In genomic region chr15:40044717-40045571, GRCh38 we compare ENCODE assay signal across 8 cellular contexts. TPM values are rescaled to one million over a fixed set of nuclear protein-coding genes. Genes with fewer than 3 reads are reported as not detected.
DNase-seq lines count a peak whose midpoint lies in the region; ATAC-seq and TF ChIP-seq lines count a peak whose summit lies in the region.

No MANE protein-coding gene starts in this region.

- H2AFZ ChIP-seq in GM23338 (peak overlapping the region; percentile 64), Karpas-422 (ENCODE audit: low read length) (no peak overlapping the region)

- TF ChIP-seq EP300 in ovary (IDR thresholded peaks at IDR 0.05) = no peak

- peak overlapping the region; percentile 75 for H3K4me2 ChIP-seq in GM23338
- peak overlapping the region; percentile 54 for H3K4me2 ChIP-seq in Karpas-422 (ENCODE audit: low read depth, low read length, poor library complexity, severe bottlenecking)

- DNase-seq in ELF-1 (ENCODE audit: low read depth, low spot score) (peak; percentile 87), GM23338 (ENCODE audit: low spot score) (peak; percentile 88), Karpas-422 (peak; percentile 89), RWPE1 (ENCODE audit: low spot score) (peak; percentile 86), germinal center (ENCODE audit: low spot score) (peak; percentile 87), ovary (peak; percentile 84 to 90 (median 89)), thoracic aorta (ENCODE audit: low spot score) (peak; percentile 74)
- peak; percentile 94 for DNase-seq in activated effector memory CD4-positive, alpha-beta T cell treated with anti-CD3 and anti-CD28 coated beads, Interleukin-2, amount 50 U/mL, for 16 hours

- H4K20me1 ChIP-seq in GM23338 (replicated peaks; ENCODE audit: insufficient read depth) (no peaks in the 10 kb centered on the region), Karpas-422 (ENCODE audit: insufficient read depth, low read depth, low read length) (no peaks in the 10 kb centered on the region)

- no peak for TF ChIP-seq POLR2A in ovary (IDR thresholded peaks at IDR 0.05)

- ATAC-seq in GM23338 = peak; percentile 98
- ATAC-seq in thoracic aorta (ENCODE audit: insufficient number of reproducible peaks, low FRiP score, low read depth) = peak; percentile 83

- H3K4me3 Mint-ChIP-seq in GM23338 = peak overlapping the region; percentile 61

- no peak overlapping the region for H3K27ac ChIP-seq in GM23338 (ENCODE audit: low read depth)
- H3K27ac ChIP-seq in Karpas-422 (ENCODE audit: low read length) = no peak overlapping the region
- H3K27ac ChIP-seq in RWPE1 = peak overlapping the region; percentile 61
- peak overlapping the region; percentile 7 to 59 for H3K27ac ChIP-seq in ovary
- H3K27ac ChIP-seq in thoracic aorta = peak overlapping the region in 1 of 2 donors; percentile 31

- H3K4me3 ChIP-seq in GM23338 (peak overlapping the region; percentile 48), Karpas-422 (ENCODE audit: low read length) (0 out of 2 replicates have a peak overlapping the region, but pooled peaks have one; percentile 11), ovary (no peak overlapping the region), thoracic aorta (peak overlapping the region; percentile 28)

- H3K27ac Mint-ChIP-seq in GM23338 = no peak overlapping the region

- H3K27me3 ChIP-seq in GM23338 (ENCODE audit: insufficient read depth) (no peaks in the 10 kb centered on the region), Karpas-422 (ENCODE audit: low read length) (no peaks in the 10 kb centered on the region), ovary (no peaks in the 10 kb centered on the region), thoracic aorta (replicated peaks; ENCODE audit: insufficient read depth) (no peaks in the 10 kb centered on the region)

- CTCF ChIA-PET in RWPE1 (lab: Yijun Ruan, JAX) = interaction anchor here (0.5 to 3.8 kb wide), 17 partner anchors 9 to 230 kb away, joined by 3 to 23 read pairs (median 3); no protein-coding TSS in a partner anchor

- H3K27me3 Mint-ChIP-seq in GM23338 (ENCODE audit: insufficient read depth, low read depth, poor library complexity) = peaks cover 6% of the 10 kb centered on the region

- H3K9me3 Mint-ChIP-seq in GM23338 = no peaks in the 10 kb centered on the region

- H3K79me2 ChIP-seq in GM23338 (replicated peaks; ENCODE audit: insufficient read depth) (no peaks in the 10 kb centered on the region), Karpas-422 (ENCODE audit: low read length) (0 out of 2 replicates have a peak, but pooled peaks cover 5% of the 10 kb centered on the region)

- peak; percentile 83 to 100 for TF ChIP-seq CTCF in GM23338 (conservative IDR thresholded peaks at IDR 0.05; ENCODE audit: low read depth in 2 of 2)
- peak; percentile 100 for TF ChIP-seq CTCF in RWPE1 (conservative IDR thresholded peaks at IDR 0.05; ENCODE audit: low read depth)
- TF ChIP-seq CTCF in ovary (IDR thresholded peaks at IDR 0.05) = peak; percentile 83 to 93 (median 93)
- peak; percentile 84 for TF ChIP-seq CTCF in thoracic aorta (IDR thresholded peaks at IDR 0.05)

- H3K9me2 ChIP-seq in GM23338 (ENCODE audit: insufficient read depth) (no peaks in the 10 kb centered on the region), Karpas-422 (replicated peaks; ENCODE audit: insufficient read depth, low read length) (no peaks in the 10 kb centered on the region)

- H3K4me1 ChIP-seq in GM23338 (ENCODE audit: insufficient read depth) (peaks cover 8% of the 10 kb centered on the region), Karpas-422 (ENCODE audit: low read length) (peaks cover 19% of the 10 kb centered on the region), ovary (ENCODE audit: insufficient read depth) (peaks cover 11% of the 10 kb centered on the region), thoracic aorta (ENCODE audit: control insufficient read depth in 1 of 2, low read depth in 2 of 2) (peaks cover 13 to 16% of the 10 kb centered on the region in 2 donors)

- intact Hi-C loops in ovary (cut with DNase I) = loop anchor here (2.0 to 10.0 kb wide), 8 partner anchors 62 to 380 kb away; partner anchors contain the start of genes BMF (in 2 of the 4) and BUB1B (in 1 of the 4)

- peaks cover 38% of the 10 kb centered on the region for H3K4me1 Mint-ChIP-seq in GM23338

- WGBS in ovary, 3 donors = 2 to 4% (median 4%) methylated on average over 22 of the region's 22 CpGs

- H3K36me3 Mint-ChIP-seq in GM23338 (ENCODE audit: low read depth) = no peaks in the 10 kb centered on the region; the same call in 2 of the 3 replicates

- H3K9me3 ChIP-seq in Karpas-422 (ENCODE audit: low read length) (no peaks in the 10 kb centered on the region), ovary (no peaks in the 10 kb centered on the region), thoracic aorta (no peaks in the 10 kb centered on the region)

- H3K9ac ChIP-seq in Karpas-422 (ENCODE audit: low read length) = peak overlapping the region; percentile 35; the same call in 1 of the 2 replicates

- no peaks in the 10 kb centered on the region for H3K36me3 ChIP-seq in GM23338 (ENCODE audit: insufficient read depth)
- H3K36me3 ChIP-seq in Karpas-422 (ENCODE audit: insufficient read depth, low read length) = no peaks in the 10 kb centered on the region
- no peaks in the 10 kb centered on the region for H3K36me3 ChIP-seq in ovary
- H3K36me3 ChIP-seq in thoracic aorta = no peaks in the 10 kb centered on the region

- POLR2A ChIA-PET in RWPE1 (lab: Yijun Ruan, JAX; ENCODE audit: low non-redundant PET) = interaction anchor here (0.6 to 1.3 kb wide), 2 partner anchors 60 to 62 kb away, joined by 4 read pairs; no protein-coding TSS in a partner anchor

- H3F3A ChIP-seq in GM23338 (replicated peaks; ENCODE audit: low read depth) = 0 out of 2 replicates have a peak, but pooled peaks cover 4% of the 10 kb centered on the region

TF ChIP-seq in GM23338, 12 proteins besides CTCF, POLR2A, EP300 and RAD21:
- TF ChIP-seq ZNF114 (CRISPR knock-in tag; IDR thresholded peaks at IDR 0.05) = no peak
- TF ChIP-seq STAT1 (IDR thresholded peaks at IDR 0.05; ENCODE audit: unreplicated experiment) = no peak
- no peak for TF ChIP-seq POLR2AphosphoS5 (IDR thresholded peaks at IDR 0.05; ENCODE audit: low read depth)
- TF ChIP-seq CREB1 (CRISPR knock-in tag; IDR thresholded peaks at IDR 0.05; ENCODE audit: low read depth) = peak; percentile 80

RNA-seq across cellular contexts. Expression of gene SRP14, which starts 6.0 kb away (rescaled TPM):
- 249 and 294 TPM in 2 replicates for total RNA-seq in GM23338 (2014; rRNA removed; shearing (Covaris generic))
- polyA plus RNA-seq in GM23338 (2016; fragmentation: Nextera tagmentation; extraction: Ambion mirVana) (1,410 and 1,412 TPM in 2 replicates), ovary (100 to 1,000 TPM; 444 to 451 TPM)
- total RNA-seq in Karpas-422 (2014; rRNA removed; shearing (Covaris generic); ENCODE audit: low replicate concordance) = 232 and 427 TPM in 2 replicates
- total RNA-seq in ovary (100 to 1,000 TPM; 155 to 226 (median 205) TPM), thoracic aorta (100 to 1,000 TPM; 179 to 219 TPM)

Comparison
In these comparisons a context has a peak if more than half of its experiments do, and no peak if none do; other contexts are left out.
1. H3K27ac ChIP-seq: peak in RWPE1 (single experiment) and ovary (2 of 2); none in GM23338 (single experiment) and Karpas-422 (single experiment).
2. Peak in every context shown above with its lines, with median percentiles within 50 percentile points of each other: DNase-seq and CTCF ChIP-seq.